14 cellular contexts compared by ENCODE assay signal in genomic region chr4:88291003-88291402, GRCh38. TPM values are rescaled to one million over a fixed set of nuclear protein-coding genes. Genes with fewer than 3 reads are reported as not detected.
DNase-seq lines count a peak whose midpoint lies in the region; ATAC-seq and TF ChIP-seq lines count a peak whose summit lies in the region.
"Had no signal": no experiment of that assay in that cellular context is flagged by ENCODE, and none has a peak within 500 bp of the region (broad histone marks: within the 10 kb centered on the region; RNA-seq: fewer than 3 reads in every experiment).

No MANE protein-coding gene starts in this region.

- 30% methylated on average over 4 of the region's 4 CpGs for WGBS in prostate gland

- H3K36me3 ChIP-seq in GM23338 (ENCODE audit: insufficient read depth) (no peaks in the 10 kb centered on the region), adipocyte (ENCODE audit: control insufficient read depth, insufficient read depth, low read length, severe bottlenecking) (no peaks in the 10 kb centered on the region), prostate gland (no peaks in the 10 kb centered on the region), WERI-Rb-1 (no peaks in the 10 kb centered on the region)

- TF ChIP-seq POLR2A in prostate gland (IDR thresholded peaks at IDR 0.05): no peak

- H3K4me3 Mint-ChIP-seq in GM23338: no peak overlapping the region
- H3K4me3 Mint-ChIP-seq: CD4-positive, alpha-beta memory T cell; immature natural killer cell had no signal

- H3K9me3 Mint-ChIP-seq in GM23338: no peaks in the 10 kb centered on the region
- H3K9me3 Mint-ChIP-seq: CD4-positive, alpha-beta memory T cell; immature natural killer cell had no signal

- no peaks in the 10 kb centered on the region for H3K4me1 Mint-ChIP-seq in GM23338
- H3K4me1 Mint-ChIP-seq: immature natural killer cell had no signal

- H4K20me1 ChIP-seq in GM23338 (replicated peaks; ENCODE audit: insufficient read depth): no peaks in the 10 kb centered on the region

- H3K4me1 ChIP-seq in GM23338 (ENCODE audit: insufficient read depth): no peaks in the 10 kb centered on the region
- peaks cover 7% of the 10 kb centered on the region for H3K4me1 ChIP-seq in adipocyte (ENCODE audit: control insufficient read depth, insufficient read depth, low read length)
- H3K4me1 ChIP-seq in prostate gland (replicated peaks): no peaks in the 10 kb centered on the region

- intact Hi-C loops in Right ventricle myocardium superior (cut with DNase I): no loop called here
- intact Hi-C loops in prostate gland (cut with DNase I): loop anchor here (10.0 kb wide), 1 partner anchor 304 kb away; the partner anchor contains the start of gene HERC3

- H2AFZ ChIP-seq in GM23338: no peak overlapping the region

- no peak overlapping the region for H3K4me2 ChIP-seq in GM23338

- no peaks in the 10 kb centered on the region for H3K9me2 ChIP-seq in GM23338 (ENCODE audit: insufficient read depth)

- DNase-seq in GM23338 (ENCODE audit: low spot score) (peak; percentile 28), adipocyte (ENCODE audit: low read depth) (peak; percentile 60), Right ventricle myocardium superior (no peak), prostate gland (ENCODE audit: low spot score) (peak; percentile 64), activated gamma-delta T cell treated with Interleukin-2 at 50 U/mL for 16 hours (no peak), GDM1 (lab: John Stamatoyannopoulos, UW) (no peak), HCEC 1CT (no peak), WERI-Rb-1 (no peak)
- DNase-seq: activated CD4-positive, CD25-positive, alpha-beta regulatory T cell treated with anti-CD3 and anti-CD28 coated beads, Interleukin-2, amount 50 U/mL, for 72 hours; activated gamma-delta T cell; CD4-positive, alpha-beta memory T cell; immature natural killer cell; occipital lobe; SHP77 treated with DMSO at 0.1 percent for 48 hours had no signal

- no peaks in the 10 kb centered on the region for H3K9me3 ChIP-seq in adipocyte (ENCODE audit: control insufficient read depth, low read length)
- no peaks in the 10 kb centered on the region for H3K9me3 ChIP-seq in prostate gland
- no peaks in the 10 kb centered on the region for H3K9me3 ChIP-seq in WERI-Rb-1 (ENCODE audit: severe bottlenecking)

- ATAC-seq in GM23338: no peak
- peak; percentile 84 for ATAC-seq in Right ventricle myocardium superior (ENCODE audit: poor library complexity)

- H3K27me3 ChIP-seq in GM23338 (ENCODE audit: insufficient read depth) (peaks cover 5% of the 10 kb centered on the region; the same call in 1 of the 2 replicates), adipocyte (replicated peaks; ENCODE audit: control insufficient read depth, insufficient read depth, low read length) (no peaks in the 10 kb centered on the region), prostate gland (replicated peaks; ENCODE audit: insufficient read depth) (no peaks in the 10 kb centered on the region), WERI-Rb-1 (ENCODE audit: insufficient read depth, low read depth, severe bottlenecking) (no peaks in the 10 kb centered on the region)

- H3K27ac ChIP-seq in GM23338 (ENCODE audit: low read depth) (no peak overlapping the region), prostate gland (peak overlapping the region; percentile 6 to 37), WERI-Rb-1 (no peak overlapping the region)

- TF ChIP-seq CTCF in GM23338 (conservative IDR thresholded peaks at IDR 0.05; ENCODE audit: low read depth in 2 of 2) (no peak), prostate gland (IDR thresholded peaks at IDR 0.05) (no peak), WERI-Rb-1 (IDR thresholded peaks at IDR 0.05; ENCODE audit: low read depth, low read length) (no peak)

- no peak overlapping the region for H3K9ac ChIP-seq in adipocyte (ENCODE audit: low read length)

- H3K36me3 Mint-ChIP-seq in GM23338 (ENCODE audit: low read depth): no peaks in the 10 kb centered on the region
- H3K36me3 Mint-ChIP-seq: CD4-positive, alpha-beta memory T cell; immature natural killer cell had no signal

- H3K4me3 ChIP-seq in GM23338 (no peak overlapping the region), adipocyte (ENCODE audit: low read length) (no peak overlapping the region), prostate gland (no peak overlapping the region), WERI-Rb-1 (ENCODE audit: low read depth, low read length) (no peak overlapping the region)

- peaks cover 2% of the 10 kb centered on the region for H3K27me3 Mint-ChIP-seq in GM23338 (ENCODE audit: insufficient read depth, low read depth, poor library complexity)

- no peaks in the 10 kb centered on the region for H3K79me2 ChIP-seq in GM23338 (replicated peaks; ENCODE audit: insufficient read depth)

- H3F3A ChIP-seq in GM23338 (replicated peaks; ENCODE audit: low read depth): no peaks in the 10 kb centered on the region

- H3K27ac Mint-ChIP-seq in GM23338: no peak overlapping the region
- H3K27ac Mint-ChIP-seq: CD4-positive, alpha-beta memory T cell; immature natural killer cell had no signal

TF ChIP-seq in GM23338, 12 proteins besides CTCF, POLR2A, EP300 and RAD21:
- TF ChIP-seq REST (IDR thresholded peaks at IDR 0.05; ENCODE audit: unreplicated experiment) (no peak), POLR2AphosphoS5 (IDR thresholded peaks at IDR 0.05; ENCODE audit: low read depth) (no peak), CREB1 (CRISPR knock-in tag; IDR thresholded peaks at IDR 0.05; ENCODE audit: low read depth) (no peak), STAT1 (IDR thresholded peaks at IDR 0.05; ENCODE audit: unreplicated experiment) (no peak), ETS1 (IDR thresholded peaks at IDR 0.05) (no peak), ZNF331 (CRISPR knock-in tag; IDR thresholded peaks at IDR 0.05; ENCODE audit: low read depth) (no peak), JUNB (IDR thresholded peaks at IDR 0.05; ENCODE audit: unreplicated experiment) (no peak), EZH2phosphoT487 (IDR thresholded peaks at IDR 0.05; ENCODE audit: unreplicated experiment) (no peak)

RNA-seq across cellular contexts. Expression of gene PPM1K, which starts 6.6 kb away (rescaled TPM):
- total RNA-seq in GM23338 (2014; rRNA removed; shearing (Covaris generic)): 11.7 and 12.0 TPM in 2 replicates
- 9.1 and 11.1 TPM in 2 replicates for polyA plus RNA-seq in GM23338 (2016; fragmentation: Nextera tagmentation; extraction: Ambion mirVana)
- total RNA-seq in Right ventricle myocardium superior (160 TPM), prostate gland (10 to 100 TPM; 63.7 to 65.1 TPM)

Comparison
In these comparisons a context has a peak if more than half of its experiments do, and no peak if none do; other contexts are left out.
1. DNase-seq: peak in GM23338 (single experiment), adipocyte (single experiment) and prostate gland (single experiment); none in Right ventricle myocardium superior (single experiment), activated gamma-delta T cell treated with Interleukin-2 at 50 U/mL for 16 hours (single experiment), GDM1 (single experiment), HCEC 1CT (single experiment) and WERI-Rb-1 (single experiment).
2. H3K27ac ChIP-seq: peak in prostate gland (2 of 2); none in GM23338 (single experiment) and WERI-Rb-1 (single experiment).